Comparison of ENCODE assay signal across 24 cellular contexts in the genomic region with DNA sequence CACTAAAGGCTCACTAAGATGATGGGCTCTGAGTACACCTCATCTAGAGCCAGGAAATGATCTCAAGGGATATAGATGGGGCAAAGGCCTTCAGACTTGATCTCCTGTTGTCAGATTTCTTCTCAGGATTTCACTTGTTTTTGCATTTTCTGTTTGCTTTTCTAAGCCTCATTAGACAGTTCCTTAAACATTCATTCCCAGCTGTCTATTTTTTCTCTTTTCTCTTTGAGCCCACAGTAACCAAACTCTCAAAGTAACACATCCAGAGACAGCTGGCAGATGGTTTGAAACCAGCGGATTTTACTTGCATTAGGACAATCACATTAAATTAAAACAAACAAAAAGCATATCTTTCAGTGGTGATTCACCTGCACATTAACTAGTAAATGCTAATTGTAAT.
"Had no signal": no experiment of that assay in that cellular context is flagged by ENCODE, and none has a peak within 500 bp of the region (broad histone marks: within the 10 kb centered on the region; RNA-seq: fewer than 3 reads in every experiment).

No MANE protein-coding gene starts in this region.

- DNase-seq: activated B cell treated with CpG ODN at 0.5 μM for 24 hours; activated CD4-positive, alpha-beta memory T cell treated with anti-CD3 and anti-CD28 coated beads for 36 hours; activated CD4-positive, alpha-beta T cell treated with anti-CD3 and anti-CD28 coated beads for 36 hours; activated naive CD4-positive, alpha-beta T cell treated with anti-CD3 and anti-CD28 coated beads for 36 hours; activated T-cell treated with anti-CD3 and anti-CD28 coated beads, Interleukin-2, amount 50 U/mL, for 48 hours; amygdala; heart left ventricle; lower lobe of right lung; mesendoderm; mucosa of descending colon; ovary; stimulated activated CD4-positive, alpha-beta T cell treated with anti-CD3 and anti-CD28 coated beads, Interleukin-12 subunit alpha, Interleukin-12 subunit beta, amount 100 ng/mL, for 4 hours; stimulated activated CD4-positive, alpha-beta T cell treated with anti-CD3 and anti-CD28 coated beads, Interleukin-4, amount 100 ng/mL, for 4 hours; stimulated activated naive CD8-positive, alpha-beta T cell treated with anti-CD3 and anti-CD28 coated beads, Interleukin-15, Interleukin-2, amounts not matched to agents 100 U/mL and 50 U/mL, for 24 hours; substantia nigra; T1000; tibial artery had no signal

- H3K27me3 ChIP-seq: ovary had no signal

- H3K36me3 Mint-ChIP-seq: activated CD4-positive, alpha-beta memory T cell treated with anti-CD3 and anti-CD28 coated beads for 36 hours; natural killer cell treated with Interleukin-12 subunit alpha and Interleukin-12 subunit beta and Interleukin-15 and Interleukin-18, amount 100 ng/mL, for 72 hours had no signal

- H3K9me3 Mint-ChIP-seq: activated B cell treated with CpG ODN at 0.5 μM for 24 hours; activated CD4-positive, alpha-beta memory T cell treated with anti-CD3 and anti-CD28 coated beads for 36 hours; activated naive CD4-positive, alpha-beta T cell treated with anti-CD3 and anti-CD28 coated beads for 36 hours; natural killer cell treated with Interleukin-12 subunit alpha and Interleukin-12 subunit beta and Interleukin-15 and Interleukin-18, amount 100 ng/mL, for 72 hours; T-helper 1 cell treated with Interleukin-12 subunit alpha and Interleukin-12 subunit beta and Interleukin-4 antibody, amounts not matched to agents 30 μg/mL and 1 μg/mL, for 36 hours had no signal

- H3K27ac ChIP-seq: cardiac muscle cell, epithelial cell of prostate, heart left ventricle, lower lobe of right lung, ovary, prostate gland, tibial artery had no signal

- H3K4me3 ChIP-seq: cardiac muscle cell, heart left ventricle, lower lobe of right lung, mucosa of descending colon, ovary, prostate gland, tibial artery had no signal

- FAIRE-seq: keratinocyte had no signal

- ATAC-seq: activated CD4-positive, alpha-beta T cell treated with anti-CD3 and anti-CD28 coated beads for 36 hours; heart left ventricle; left lobe of liver; lower lobe of right lung; mucosa of descending colon; natural killer cell treated with Interleukin-12 subunit alpha and Interleukin-12 subunit beta and Interleukin-15 and Interleukin-18, amount 100 ng/mL, for 72 hours; stimulated activated naive CD8-positive, alpha-beta T cell treated with anti-CD3 and anti-CD28 coated beads, Interleukin-15, Interleukin-2, amounts not matched to agents 100 U/mL and 50 U/mL, for 24 hours had no signal

- H3K9me3 ChIP-seq: heart left ventricle, lower lobe of right lung, mucosa of descending colon, ovary, prostate gland, tibial artery had no signal

- H3K4me3 Mint-ChIP-seq: activated B cell treated with CpG ODN at 0.5 μM for 24 hours; activated CD4-positive, alpha-beta memory T cell treated with anti-CD3 and anti-CD28 coated beads for 36 hours; activated CD4-positive, alpha-beta T cell treated with anti-CD3 and anti-CD28 coated beads for 36 hours; activated naive CD4-positive, alpha-beta T cell treated with anti-CD3 and anti-CD28 coated beads for 36 hours; natural killer cell treated with Interleukin-12 subunit alpha and Interleukin-12 subunit beta and Interleukin-15 and Interleukin-18, amount 100 ng/mL, for 72 hours; T-helper 1 cell treated with Interleukin-12 subunit alpha and Interleukin-12 subunit beta and Interleukin-4 antibody, amounts not matched to agents 30 μg/mL and 1 μg/mL, for 36 hours had no signal

- H3K36me3 ChIP-seq: cardiac muscle cell, heart left ventricle, lower lobe of right lung, ovary, prostate gland, tibial artery had no signal

- H3K27ac Mint-ChIP-seq: activated B cell treated with CpG ODN at 0.5 μM for 24 hours; activated CD4-positive, alpha-beta memory T cell treated with anti-CD3 and anti-CD28 coated beads for 36 hours; activated CD4-positive, alpha-beta T cell treated with anti-CD3 and anti-CD28 coated beads for 36 hours; activated naive CD4-positive, alpha-beta T cell treated with anti-CD3 and anti-CD28 coated beads for 36 hours; natural killer cell treated with Interleukin-12 subunit alpha and Interleukin-12 subunit beta and Interleukin-15 and Interleukin-18, amount 100 ng/mL, for 72 hours; T-helper 1 cell treated with Interleukin-12 subunit alpha and Interleukin-12 subunit beta and Interleukin-4 antibody, amounts not matched to agents 30 μg/mL and 1 μg/mL, for 36 hours had no signal

- H3K4me1 ChIP-seq: prostate gland had no signal
